ENCODE assay signal across 22 cellular contexts in the genomic region with DNA sequence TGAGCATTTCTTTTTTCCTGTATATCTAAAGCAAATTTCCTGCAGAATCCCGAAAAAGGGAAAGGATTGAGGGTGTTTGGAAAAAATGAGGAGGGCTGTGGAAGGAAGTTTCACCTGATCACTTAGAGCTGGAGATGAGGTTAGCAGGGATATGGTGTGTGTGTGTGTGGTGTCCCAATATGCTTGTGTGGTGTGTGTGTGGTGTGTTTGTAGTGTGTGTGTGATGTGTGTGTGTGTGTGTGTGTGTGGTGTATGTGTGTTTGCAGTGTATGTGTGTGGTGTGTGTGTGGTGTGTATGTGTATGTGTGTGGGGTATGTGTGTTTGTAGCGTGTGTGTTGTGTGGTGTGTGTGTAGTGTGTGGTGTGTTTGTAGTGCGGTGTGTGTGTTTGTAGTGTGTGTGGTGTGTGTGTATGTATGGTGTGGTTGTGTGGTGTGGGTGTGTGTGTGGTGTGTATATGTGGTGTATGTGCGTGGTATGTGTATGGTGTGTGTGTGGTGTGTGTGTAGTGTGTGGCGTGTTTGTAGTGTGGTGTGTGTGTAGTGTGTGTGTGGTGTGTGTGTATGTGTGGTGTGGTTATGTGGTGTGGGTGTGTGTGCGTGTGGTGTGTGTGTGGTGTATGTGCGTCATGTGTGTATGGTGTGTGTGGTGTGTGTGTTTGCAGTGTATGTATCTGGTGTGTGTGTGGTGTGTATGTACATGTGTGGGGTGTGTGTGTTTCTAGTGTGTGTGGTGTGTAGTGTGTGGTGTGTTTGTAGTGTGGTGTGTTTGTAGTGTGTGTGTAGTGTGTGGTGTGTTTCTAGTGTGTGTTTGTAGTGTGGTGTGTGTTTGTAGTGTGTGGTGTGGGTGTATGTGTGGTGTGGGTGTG.
DNase-seq lines count a peak whose midpoint lies in the region; ATAC-seq, FAIRE-seq and TF ChIP-seq lines count a peak whose summit lies in the region.
"Had no signal": no experiment of that assay in that cellular context is flagged by ENCODE, and none has a peak within 500 bp of the region (broad histone marks: within the 10 kb centered on the region; RNA-seq: fewer than 3 reads in every experiment).

No MANE protein-coding gene starts in this region.

- no peak overlapping the region for H3K4me2 ChIP-seq in HepG2 (ENCODE audit: low read depth, low read length)
- H3K4me2 ChIP-seq in K562 (ENCODE audit: insufficient read depth, low read length), result no peak overlapping the region
- H3K4me2 ChIP-seq: A549 had no signal

- H3K9me1 ChIP-seq in K562 (ENCODE audit: control insufficient read depth, insufficient read depth, low read length), result no peaks in the 10 kb centered on the region

- POLR2A ChIA-PET in HepG2 (lab: Yijun Ruan, JAX), result no interaction called here
- POLR2A ChIA-PET in K562 (lab: Yijun Ruan, JAX), result interaction anchor here (1.5 kb wide), 1 partner anchor 11 kb away, joined by 3 read pairs; no protein-coding TSS in a partner anchor

- H2AFZ ChIP-seq in HepG2 (ENCODE audit: low read length), result no peak overlapping the region
- no peak overlapping the region for H2AFZ ChIP-seq in K562 (ENCODE audit: low read depth, low read length)

- H3K9ac ChIP-seq in HepG2 (ENCODE audit: insufficient read depth, low read depth, low read length) (no peak overlapping the region), K562 (ENCODE audit: insufficient read depth in 1 of 2, low read depth in 2 of 2, low read length in 2 of 2) (no peak overlapping the region), iPS-18a (ENCODE audit: low read length) (no peak overlapping the region)

- no peaks in the 10 kb centered on the region; the same call in none of the 2 replicates for H4K20me1 ChIP-seq in HepG2 (ENCODE audit: insufficient read depth, low read length)
- H4K20me1 ChIP-seq in K562 (replicated peaks; ENCODE audit: control insufficient read depth, insufficient read depth, low read length), result no peaks in the 10 kb centered on the region

- CTCF ChIA-PET in HepG2 (lab: Yijun Ruan, JAX; ENCODE audit: low intra/inter-chr PET ratio, low total read pairs), result no interaction called here
- CTCF ChIA-PET in K562 (lab: Yijun Ruan, JAX; ENCODE audit: low intra/inter-chr PET ratio), result no interaction called here

- intact Hi-C loops in HepG2 (cut with micrococcal nuclease; ENCODE audit: unreplicated experiment) (no loop called here), right lobe of liver (cut with DNase I) (no loop called here), K562 (cut with micrococcal nuclease) (no loop called here), mucosa of descending colon (cut with DNase I, micrococcal nuclease) (no loop called here)

- TF ChIP-seq POLR2A in HepG2 (IDR thresholded peaks at IDR 0.05; ENCODE audit: insufficient read depth in 1 of 2, low read depth in 2 of 2, low read length in 2 of 2) (no peak), right lobe of liver (IDR thresholded peaks at IDR 0.05) (no peak), K562 (conservative IDR thresholded peaks at IDR 0.05) (no peak)

- TF ChIP-seq CTCF in HepG2 (CRISPR knock-in tag; IDR thresholded peaks at IDR 0.05) (no peak), right lobe of liver (IDR thresholded peaks at IDR 0.05) (no peak), K562 (IDR thresholded peaks at IDR 0.05 in 2 of 3, conservative IDR thresholded peaks at IDR 0.05 in 1 of 3; ENCODE audit: insufficient read depth in 2 of 3, low read depth in 1 of 3, low read length in 3 of 3) (no peak), mucosa of descending colon (IDR thresholded peaks at IDR 0.05) (no peak)

- no peak overlapping the region for H3K27ac ChIP-seq in HepG2 (ENCODE audit: extremely low read length, insufficient read depth, low read length)
- no peak overlapping the region for H3K27ac ChIP-seq in right lobe of liver
- no peak overlapping the region for H3K27ac ChIP-seq in K562 (ENCODE audit: extremely low read depth, low read depth, low read length)
- H3K27ac ChIP-seq in iPS-18a (ENCODE audit: low read length), result no peak overlapping the region
- H3K27ac ChIP-seq: A549, HL-60, spleen, VCaP had no signal

- H3K36me3 ChIP-seq in HepG2 (replicated peaks in 1 of 2; ENCODE audit: control insufficient read depth in 1 of 2, insufficient read depth in 2 of 2, low read length in 2 of 2) (peaks cover 0 to 3% of the 10 kb centered on the region in 2 experiments; a peak in 1 of 5 replicates), right lobe of liver (no peaks in the 10 kb centered on the region), K562 (ENCODE audit: control insufficient read depth, insufficient read depth, low read length) (no peaks in the 10 kb centered on the region), iPS-18a (ENCODE audit: control insufficient read depth, low read depth, low read length) (no peaks in the 10 kb centered on the region), mucosa of descending colon (ENCODE audit: low read depth) (no peaks in the 10 kb centered on the region)
- H3K36me3 ChIP-seq: spleen, transverse colon had no signal

- no peak for TF ChIP-seq RAD21 in HepG2 (CRISPR knock-in tag; IDR thresholded peaks at IDR 0.05)
- TF ChIP-seq RAD21 in K562 (CRISPR knock-in tag; conservative IDR thresholded peaks at IDR 0.05 in 1 of 2, IDR thresholded peaks at IDR 0.05 in 1 of 2), result no peak

- H3K9me3 ChIP-seq in HepG2 (ENCODE audit: low read length), result no peaks in the 10 kb centered on the region
- H3K9me3 ChIP-seq in right lobe of liver, result no peaks in the 10 kb centered on the region
- H3K9me3 ChIP-seq in K562 (replicated peaks; ENCODE audit: control insufficient read depth, insufficient read depth, low read depth, low read length), result no peaks in the 10 kb centered on the region
- no peaks in the 10 kb centered on the region for H3K9me3 ChIP-seq in iPS-18a (ENCODE audit: control insufficient read depth, low read depth, low read length)
- no peaks in the 10 kb centered on the region for H3K9me3 ChIP-seq in mucosa of descending colon
- H3K9me3 ChIP-seq: A549, spleen, transverse colon had no signal

- H3K79me2 ChIP-seq in HepG2 (ENCODE audit: insufficient read depth, low read length), result no peaks in the 10 kb centered on the region
- H3K79me2 ChIP-seq in K562 (ENCODE audit: control insufficient read depth, insufficient read depth, low read length), result no peaks in the 10 kb centered on the region

- FAIRE-seq in HepG2 (lab: Jason Lieb, UNC), result peak; percentile 75
- FAIRE-seq in K562 (lab: Jason Lieb, UNC), result peak; percentile 46
- peak; percentile 97 for FAIRE-seq in urothelium cell line (lab: Jason Lieb, UNC)
- FAIRE-seq: A549 had no signal

- no peak overlapping the region for H3K4me3 ChIP-seq in HepG2 (replicated peaks in 1 of 3; ENCODE audit: insufficient read depth in 1 of 3, low read depth in 2 of 3, low read length in 3 of 3)
- no peak overlapping the region for H3K4me3 ChIP-seq in right lobe of liver
- H3K4me3 ChIP-seq in K562, result no peak overlapping the region
- peak overlapping the region; percentile 65 for H3K4me3 ChIP-seq in iPS-18a (ENCODE audit: low read length)
- no peak overlapping the region for H3K4me3 ChIP-seq in mucosa of descending colon
- H3K4me3 ChIP-seq: A549, spleen, transverse colon had no signal

- ATAC-seq in HepG2, result no peak
- no peak for ATAC-seq in right lobe of liver
- no peak for ATAC-seq in K562
- ATAC-seq in mucosa of descending colon, result no peak
- ATAC-seq: A549; activated naive CD8-positive, alpha-beta T cell treated with anti-CD3 and anti-CD28 coated beads, Interleukin-2, amount 50 U/mL, for 24 hours; activated T-cell treated with anti-CD3 and anti-CD28 coated beads, Interleukin-2, amount 50 U/mL, for 4 hours; PC-3 had no signal

- WGBS in HepG2 (ENCODE audit: low lambda C conversion rate), result 96% methylated on average over 7 of the region's 7 CpGs
- 74% methylated on average over 7 of the region's 7 CpGs for WGBS in right lobe of liver (ENCODE audit: insufficient coverage, low coverage, low lambda C conversion rate, missing lambda C conversion rate)
- WGBS in K562 (ENCODE audit: insufficient coverage, low coverage, missing lambda C conversion rate), result 32% methylated on average over 6 of the region's 7 CpGs

- DNase-seq in HepG2 (ENCODE audit: low spot score), result no peak
- no peak for DNase-seq in right lobe of liver
- no peak for DNase-seq in K562 (ENCODE audit: extremely low read depth in 1 of 4, low spot score in 3 of 4)
- DNase-seq in urothelium cell line (ENCODE audit: low spot score), result no peak
- DNase-seq in activated CD4-positive, CD25-positive, alpha-beta regulatory T cell treated with anti-CD3 and anti-CD28 coated beads, Interleukin-2, amount 50 U/mL, for 72 hours, result no peak
- DNase-seq in GOT3 (lab: John Stamatoyannopoulos, UW), result no peak
- DNase-seq in mucosa of descending colon, result no peak
- DNase-seq: activated CD4-positive, alpha-beta T cell treated with anti-CD3 and anti-CD28 coated beads, Interleukin-2, amount 50 U/mL, for 1 hour; activated naive CD8-positive, alpha-beta T cell treated with anti-CD3 and anti-CD28 coated beads, Interleukin-2, amount 50 U/mL, for 24 hours; activated T-cell treated with anti-CD3 and anti-CD28 coated beads, Interleukin-2, amount 50 U/mL, for 4 hours; CD4-positive, alpha-beta memory T cell; NCI-H1048; NCI-H2171 treated with DMSO at 0.1 percent for 48 hours; NCI-H524; occipital lobe; PC-3; spleen; transverse colon had no signal

- TF ChIP-seq EP300 in HepG2 (IDR thresholded peaks at IDR 0.05; ENCODE audit: low read depth in 2 of 2, low read length in 2 of 2) (no peak), HepG2 (CRISPR knock-in tag; IDR thresholded peaks at IDR 0.05; ENCODE audit: borderline replicate concordance) (no peak), K562 (IDR thresholded peaks at IDR 0.05; ENCODE audit: low read length) (no peak)

- BruUV-seq in HepG2 (replicated peaks; lab: Mats Ljungman, UMichigan), result no TSS peak
- no TSS peak for BruUV-seq in K562 (replicated peaks; lab: Mats Ljungman, UMichigan)

- in situ Hi-C loops in HepG2 (cut with HindIII; ENCODE audit: extremely low pct_ligation_motif_present, low pct_unique_long_range_greater_than_20kb), result no loop called here
- in situ Hi-C loops in K562 (cut with MboI), result no loop called here

- H3K27me3 ChIP-seq in HepG2 (ENCODE audit: control insufficient read depth in 1 of 2, insufficient read depth in 2 of 2, low read length in 2 of 2) (no peaks in the 10 kb centered on the region; a peak in 1 of 5 replicates), right lobe of liver (no peaks in the 10 kb centered on the region), K562 (ENCODE audit: control insufficient read depth in 2 of 2, insufficient read depth in 2 of 2, low read length in 2 of 2) (peaks cover 5 to 39% of the 10 kb centered on the region in 2 experiments; a peak in 4 of 5 replicates), iPS-18a (ENCODE audit: control insufficient read depth, insufficient read depth, low read length) (no peaks in the 10 kb centered on the region)
- H3K27me3 ChIP-seq: spleen, transverse colon had no signal

- H3K4me1 ChIP-seq in HepG2 (ENCODE audit: insufficient read depth, low read length) (peaks cover 13% of the 10 kb centered on the region), right lobe of liver (peaks cover 0 to 9% (median 0%) of the 10 kb centered on the region in 4 donors), K562 (replicated peaks in 1 of 2; ENCODE audit: control insufficient read depth in 2 of 2, insufficient read depth in 2 of 2, low read length in 2 of 2) (peaks cover 12 to 16% of the 10 kb centered on the region in 2 experiments), iPS-18a (ENCODE audit: control insufficient read depth, low read depth, low read length) (peaks cover 69% of the 10 kb centered on the region), mucosa of descending colon (ENCODE audit: low read depth) (no peaks in the 10 kb centered on the region)
- H3K4me1 ChIP-seq: A549 had no signal
